1 cellular context compared by ENCODE assay signal in genomic region chr10:22133640-22134624, GRCh38.
TF ChIP-seq lines count a peak whose summit lies in the region.

No MANE protein-coding gene starts in this region.

TF ChIP-seq in K562, 482 proteins besides CTCF, POLR2A, EP300 and RAD21 (continued from another document):
- TF ChIP-seq, protein P1, sequence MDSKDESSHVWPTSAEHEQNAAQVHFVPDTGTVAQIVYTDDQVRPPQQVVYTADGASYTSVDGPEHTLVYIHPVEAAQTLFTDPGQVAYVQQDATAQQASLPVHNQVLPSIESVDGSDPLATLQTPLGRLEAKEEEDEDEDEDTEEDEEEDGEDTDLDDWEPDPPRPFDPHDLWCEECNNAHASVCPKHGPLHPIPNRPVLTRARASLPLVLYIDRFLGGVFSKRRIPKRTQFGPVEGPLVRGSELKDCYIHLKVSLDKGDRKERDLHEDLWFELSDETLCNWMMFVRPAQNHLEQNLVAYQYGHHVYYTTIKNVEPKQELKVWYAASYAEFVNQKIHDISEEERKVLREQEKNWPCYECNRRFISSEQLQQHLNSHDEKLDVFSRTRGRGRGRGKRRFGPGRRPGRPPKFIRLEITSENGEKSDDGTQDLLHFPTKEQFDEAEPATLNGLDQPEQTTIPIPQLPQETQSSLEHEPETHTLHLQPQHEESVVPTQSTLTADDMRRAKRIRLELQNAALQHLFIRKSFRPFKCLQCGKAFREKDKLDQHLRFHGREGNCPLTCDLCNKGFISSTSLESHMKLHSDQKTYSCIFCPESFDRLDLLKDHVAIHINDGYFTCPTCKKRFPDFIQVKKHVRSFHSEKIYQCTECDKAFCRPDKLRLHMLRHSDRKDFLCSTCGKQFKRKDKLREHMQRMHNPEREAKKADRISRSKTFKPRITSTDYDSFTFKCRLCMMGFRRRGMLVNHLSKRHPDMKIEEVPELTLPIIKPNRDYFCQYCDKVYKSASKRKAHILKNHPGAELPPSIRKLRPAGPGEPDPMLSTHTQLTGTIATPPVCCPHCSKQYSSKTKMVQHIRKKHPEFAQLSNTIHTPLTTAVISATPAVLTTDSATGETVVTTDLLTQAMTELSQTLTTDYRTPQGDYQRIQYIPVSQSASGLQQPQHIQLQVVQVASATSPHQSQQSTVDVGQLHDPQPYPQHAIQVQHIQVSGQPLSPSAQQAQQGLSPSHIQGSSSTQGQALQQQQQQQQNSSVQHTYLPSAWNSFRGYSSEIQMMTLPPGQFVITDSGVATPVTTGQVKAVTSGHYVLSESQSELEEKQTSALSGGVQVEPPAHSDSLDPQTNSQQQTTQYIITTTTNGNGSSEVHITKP (IDR thresholded peaks at IDR 0.05; ENCODE audit: partially characterized antibody) = peak; percentile 12
- TF ChIP-seq ETV6 (IDR thresholded peaks at IDR 0.05; ENCODE audit: borderline replicate concordance in 1 of 2, low read depth in 2 of 2, low read length in 1 of 2) = peak in 1 of 2 experiments; percentile 82; a peak in 2 of 4 replicates
- no peak for TF ChIP-seq ETV6 (CRISPR knock-in tag; IDR thresholded peaks at IDR 0.05; ENCODE audit: borderline replicate concordance)
- no peak for TF ChIP-seq RFX7 (CRISPR knock-in tag; IDR thresholded peaks at IDR 0.05)
- no peak for TF ChIP-seq ZNF121 (CRISPR knock-in tag; conservative IDR thresholded peaks at IDR 0.05)
- TF ChIP-seq KAT8 (IDR thresholded peaks at IDR 0.05; ENCODE audit: low read depth) = no peak
- no peak for TF ChIP-seq KHSRP (IDR thresholded peaks at IDR 0.05)
- TF ChIP-seq NFIX (CRISPR knock-in tag; IDR thresholded peaks at IDR 0.05; ENCODE audit: low read depth) = no peak
- peak; percentile 93 for TF ChIP-seq SMARCE1 (IDR thresholded peaks at IDR 0.05)
- no peak for TF ChIP-seq POLR2B (IDR thresholded peaks at IDR 0.05; ENCODE audit: low read depth, partially characterized antibody)
- TF ChIP-seq KLF10 (CRISPR knock-in tag; IDR thresholded peaks at IDR 0.05) = no peak
- no peak for TF ChIP-seq ZNF146 (CRISPR knock-in tag; IDR thresholded peaks at IDR 0.05; ENCODE audit: unreplicated experiment)
- TF ChIP-seq ZNF695 (CRISPR knock-in tag; IDR thresholded peaks at IDR 0.05) = no peak
- TF ChIP-seq NELFE (IDR thresholded peaks at IDR 0.05; ENCODE audit: insufficient read depth, insufficient read length) = no peak
TF ChIP-seq in K562: peak in this region for 160.
